ENCODE assay signal across 22 cellular contexts in the genomic region with DNA sequence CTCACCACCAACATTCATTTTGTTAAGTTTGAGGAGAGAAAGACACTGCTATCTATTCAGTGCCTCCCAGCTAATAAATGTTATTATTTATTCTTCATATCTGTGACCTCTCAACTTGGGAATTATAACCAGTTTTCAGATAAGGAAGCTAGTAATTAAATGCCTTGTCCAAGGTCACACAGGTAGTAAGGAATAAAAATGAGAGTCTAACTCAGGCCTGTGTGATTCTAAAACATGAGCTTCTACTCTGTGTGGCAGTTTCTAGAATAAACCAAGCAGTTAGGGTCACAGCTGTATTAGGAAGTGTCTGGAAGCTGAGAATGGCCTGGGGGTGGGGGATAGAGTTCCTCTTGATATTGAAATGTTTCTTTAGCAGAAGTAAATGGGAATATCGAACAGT.
DNase-seq lines count a peak whose midpoint lies in the region; ATAC-seq, FAIRE-seq and TF ChIP-seq lines count a peak whose summit lies in the region.
"Had no signal": no experiment of that assay in that cellular context is flagged by ENCODE, and none has a peak within 500 bp of the region (broad histone marks: within the 10 kb centered on the region; RNA-seq: fewer than 3 reads in every experiment).

No MANE protein-coding gene starts in this region.

- H3K36me3 Mint-ChIP-seq in MCF 10A (ENCODE audit: insufficient read depth, unreplicated experiment) (no peaks in the 10 kb centered on the region), progenitor cell of endocrine pancreas (ENCODE audit: insufficient read depth) (no peaks in the 10 kb centered on the region)
- H3K36me3 Mint-ChIP-seq in activated T-cell treated with anti-CD3 and anti-CD28 coated beads, Interleukin-2, amount 50 U/mL, for 4 hours (ENCODE audit: insufficient read depth): no peaks in the 10 kb centered on the region
- H3K36me3 Mint-ChIP-seq: CD8-positive, alpha-beta T cell had no signal

- H3K9ac ChIP-seq in mammary epithelial cell (ENCODE audit: insufficient read depth, low read length) (no peak overlapping the region), keratinocyte (ENCODE audit: control insufficient read depth, extremely low read depth, insufficient read depth, low read length) (no peak overlapping the region)
- H3K9ac ChIP-seq: BLaER1 treated with 17β-estradiol and CSF1 and Interleukin-3, amounts not matched to agents 10 nM and 100 nM had no signal

- POLR2A ChIA-PET in MCF 10A (lab: Yijun Ruan, JAX) (interaction anchor here (0.7 kb wide), 1 partner anchor 23 kb away, joined by 3 read pairs; no protein-coding TSS in a partner anchor), PC-9 (lab: Charles Lee; ENCODE audit: unreplicated experiment) (no interaction called here)

- H3F3A ChIP-seq in PC-9 (ENCODE audit: insufficient read depth, low read depth): no peaks in the 10 kb centered on the region

- dilution Hi-C loops in mammary epithelial cell (cut with HindIII; ENCODE audit: low sequenced_read_pairs): loop anchor here (5.0 kb wide), 1 partner anchor 103 kb away; no protein-coding TSS in a partner anchor
- dilution Hi-C loops in keratinocyte (cut with MboI; ENCODE audit: extremely low pct_ligation_motif_present, low sequenced_read_pairs): no loop called here

- H3K27me3 Mint-ChIP-seq in MCF 10A (ENCODE audit: insufficient read depth, unreplicated experiment) (no peaks in the 10 kb centered on the region), progenitor cell of endocrine pancreas (no peaks in the 10 kb centered on the region)
- H3K27me3 Mint-ChIP-seq in activated T-cell treated with anti-CD3 and anti-CD28 coated beads, Interleukin-2, amount 50 U/mL, for 4 hours (ENCODE audit: low read depth): no peaks in the 10 kb centered on the region
- H3K27me3 Mint-ChIP-seq: B cell; CD4-positive, alpha-beta T cell had no signal

- H3K4me3 Mint-ChIP-seq in MCF 10A (ENCODE audit: unreplicated experiment) (no peak overlapping the region), progenitor cell of endocrine pancreas (ENCODE audit: low read depth) (no peak overlapping the region)
- no peak overlapping the region for H3K4me3 Mint-ChIP-seq in activated T-cell treated with anti-CD3 and anti-CD28 coated beads, Interleukin-2, amount 50 U/mL, for 4 hours
- H3K4me3 Mint-ChIP-seq: B cell; CD4-positive, alpha-beta T cell; CD8-positive, alpha-beta T cell had no signal

- H3K9me3 ChIP-seq in mammary epithelial cell (replicated peaks; ENCODE audit: insufficient read depth, low read length) (no peaks in the 10 kb centered on the region), PC-9 (ENCODE audit: insufficient read depth, low read depth) (no peaks in the 10 kb centered on the region), keratinocyte (ENCODE audit: control insufficient read depth, low read depth, low read length) (no peaks in the 10 kb centered on the region)
- H3K9me3 ChIP-seq: A549; BLaER1 treated with 17β-estradiol and CSF1 and Interleukin-3, amounts not matched to agents 10 nM and 100 nM; Caco-2 had no signal

- intact Hi-C loops in mammary epithelial cell (cut with micrococcal nuclease) (no loop called here), MCF 10A (cut with micrococcal nuclease) (no loop called here), PC-9 (cut with micrococcal nuclease; ENCODE audit: unreplicated experiment) (no loop called here)

- H2AFZ ChIP-seq in mammary epithelial cell (ENCODE audit: low read depth, low read length) (peak overlapping the region; percentile 30), PC-9 (peak overlapping the region; percentile 46; the same call in 1 of the 2 replicates), keratinocyte (ENCODE audit: control insufficient read depth, low read length) (peak overlapping the region; percentile 55)

- CTCF ChIA-PET in mammary epithelial cell (lab: Charles Lee; ENCODE audit: low non-redundant PET): no interaction called here
- CTCF ChIA-PET in MCF 10A (lab: Yijun Ruan, JAX): no interaction called here
- CTCF ChIA-PET in PC-9 (lab: Charles Lee): no interaction called here

- 71% methylated on average over 1 of the region's 1 CpG for WGBS in mammary epithelial cell (ENCODE audit: low coverage, missing lambda C conversion rate)

- no peaks in the 10 kb centered on the region for H3K9me3 Mint-ChIP-seq in MCF 10A (ENCODE audit: unreplicated experiment)
- H3K9me3 Mint-ChIP-seq in progenitor cell of endocrine pancreas (ENCODE audit: low read depth): no peaks in the 10 kb centered on the region
- H3K9me3 Mint-ChIP-seq in activated T-cell treated with anti-CD3 and anti-CD28 coated beads, Interleukin-2, amount 50 U/mL, for 4 hours: peaks cover 3% of the 10 kb centered on the region

- H3K27ac Mint-ChIP-seq in MCF 10A (ENCODE audit: low read depth, unreplicated experiment) (no peak overlapping the region), progenitor cell of endocrine pancreas (no peak overlapping the region)
- H3K27ac Mint-ChIP-seq: B cell; CD4-positive, alpha-beta T cell; CD8-positive, alpha-beta T cell had no signal

- H3K79me2 ChIP-seq in mammary epithelial cell (ENCODE audit: insufficient read depth, low read length) (no peaks in the 10 kb centered on the region), PC-9 (ENCODE audit: low read depth) (no peaks in the 10 kb centered on the region), keratinocyte (ENCODE audit: control insufficient read depth, insufficient read depth, low read length) (no peaks in the 10 kb centered on the region)

- H3K9me2 ChIP-seq in PC-9 (ENCODE audit: insufficient read depth): no peaks in the 10 kb centered on the region

- H3K9me1 ChIP-seq in keratinocyte (ENCODE audit: control insufficient read depth, extremely low read depth, insufficient read depth, low read length): no peaks in the 10 kb centered on the region

- peaks cover 7% of the 10 kb centered on the region for H3K4me1 Mint-ChIP-seq in MCF 10A (ENCODE audit: insufficient read depth, unreplicated experiment)
- peaks cover 5% of the 10 kb centered on the region for H3K4me1 Mint-ChIP-seq in progenitor cell of endocrine pancreas (ENCODE audit: low read depth)
- H3K4me1 Mint-ChIP-seq in activated T-cell treated with anti-CD3 and anti-CD28 coated beads, Interleukin-2, amount 50 U/mL, for 4 hours (ENCODE audit: low read depth): no peaks in the 10 kb centered on the region
- H3K4me1 Mint-ChIP-seq: B cell had no signal

- in situ Hi-C loops in mammary epithelial cell (cut with MboI; ENCODE audit: low sequenced_read_pairs in 2 of 2): no loop called here

- H3K27me3 ChIP-seq in mammary epithelial cell (ENCODE audit: insufficient read depth, low read length) (no peaks in the 10 kb centered on the region), PC-9 (ENCODE audit: insufficient read depth, low read depth) (no peaks in the 10 kb centered on the region), keratinocyte (ENCODE audit: control insufficient read depth, extremely low read depth, insufficient read depth, low read length) (no peaks in the 10 kb centered on the region)
- H3K27me3 ChIP-seq: BLaER1 treated with 17β-estradiol and CSF1 and Interleukin-3, amounts not matched to agents 10 nM and 100 nM had no signal

- no peak for FAIRE-seq in keratinocyte (lab: Jason Lieb, UNC)
- FAIRE-seq: A549, D721Med, G401.6, GM12891 had no signal

- DNase-seq in mammary epithelial cell: no peak
- DNase-seq in MCF 10A (ENCODE audit: unreplicated experiment): no peak
- DNase-seq in PC-9: no peak
- no peak for DNase-seq in keratinocyte (ENCODE audit: low read depth, low spot score)
- DNase-seq in progenitor cell of endocrine pancreas (ENCODE audit: low spot score, unreplicated experiment): no peak
- no peak for DNase-seq in activated T-cell treated with anti-CD3 and anti-CD28 coated beads, Interleukin-2, amount 50 U/mL, for 4 hours
- DNase-seq: AML-193; Caco-2; Calu3; CD4-positive, alpha-beta T cell; CD8-positive, alpha-beta T cell; DMS79 treated with DMSO at 0.1 percent for 48 hours; GF-D8 had no signal

- ATAC-seq in activated T-cell treated with anti-CD3 and anti-CD28 coated beads, Interleukin-2, amount 50 U/mL, for 4 hours: no peak
- ATAC-seq in GM18873 (IDR thresholded peaks at IDR 0.05; ENCODE audit: low FRiP score, unreplicated experiment): no peak
- ATAC-seq: A549; CD8-positive, alpha-beta T cell had no signal

- no TSS peak for BruUV-seq in mammary epithelial cell (replicated peaks; lab: Mats Ljungman, UMichigan)
- BruUV-seq in MCF 10A (replicated peaks; lab: Mats Ljungman, UMichigan): no TSS peak
- no TSS peak for BruUV-seq in PC-9 (replicated peaks; lab: Mats Ljungman, UMichigan)

- no peaks in the 10 kb centered on the region for H4K20me1 ChIP-seq in mammary epithelial cell (ENCODE audit: insufficient read depth, low read length)
- no peaks in the 10 kb centered on the region for H4K20me1 ChIP-seq in PC-9 (ENCODE audit: insufficient read depth)
- no peaks in the 10 kb centered on the region for H4K20me1 ChIP-seq in keratinocyte (ENCODE audit: control insufficient read depth, extremely low read depth, insufficient read depth, low read length)
- H4K20me1 ChIP-seq: BLaER1 treated with 17β-estradiol and CSF1 and Interleukin-3, amounts not matched to agents 10 nM and 100 nM had no signal

- H3K36me3 ChIP-seq in mammary epithelial cell (ENCODE audit: insufficient read depth, low read length) (no peaks in the 10 kb centered on the region), PC-9 (ENCODE audit: low read depth) (no peaks in the 10 kb centered on the region), keratinocyte (ENCODE audit: control insufficient read depth in 2 of 2, extremely low read depth in 1 of 2, insufficient read depth in 2 of 2, low read length in 2 of 2) (no peaks in the 10 kb centered on the region)
- H3K36me3 ChIP-seq: BLaER1 treated with 17β-estradiol and CSF1 and Interleukin-3, amounts not matched to agents 10 nM and 100 nM had no signal

- H3K27ac ChIP-seq in mammary epithelial cell (ENCODE audit: insufficient read depth, low read depth, low read length): no peak overlapping the region
- H3K27ac ChIP-seq in PC-9: no peak overlapping the region
- H3K27ac ChIP-seq in keratinocyte (ENCODE audit: control insufficient read depth, insufficient read depth, low read length): no peak overlapping the region
- H3K27ac ChIP-seq: 22Rv1; A549; BLaER1 treated with 17β-estradiol and CSF1 and Interleukin-3, amounts not matched to agents 10 nM and 100 nM; C4-2B had no signal

- H3K4me2 ChIP-seq in mammary epithelial cell (ENCODE audit: insufficient read depth, low read depth, low read length) (no peak overlapping the region), PC-9 (no peak overlapping the region), keratinocyte (ENCODE audit: control insufficient read depth, extremely low read depth, insufficient read depth, low read depth, low read length) (no peak overlapping the region)
- H3K4me2 ChIP-seq: A549; BLaER1 treated with 17β-estradiol and CSF1 and Interleukin-3, amounts not matched to agents 10 nM and 100 nM had no signal

- peaks cover 8% of the 10 kb centered on the region for H3K4me1 ChIP-seq in mammary epithelial cell (ENCODE audit: insufficient read depth, low read length)
- H3K4me1 ChIP-seq in PC-9 (replicated peaks; ENCODE audit: insufficient read depth): no peaks in the 10 kb centered on the region
- H3K4me1 ChIP-seq in keratinocyte (ENCODE audit: control insufficient read depth, extremely low read depth, insufficient read depth, low read length): peaks cover 10% of the 10 kb centered on the region
- H3K4me1 ChIP-seq: A549; BLaER1 treated with 17β-estradiol and CSF1 and Interleukin-3, amounts not matched to agents 10 nM and 100 nM; Caco-2 had no signal

- H3K4me3 ChIP-seq in mammary epithelial cell (replicated peaks in 1 of 3; ENCODE audit: insufficient read depth in 1 of 3, low read depth in 2 of 3, low read length in 3 of 3) (no peak overlapping the region), PC-9 (no peak overlapping the region), keratinocyte (ENCODE audit: control insufficient read depth in 2 of 3, extremely low read depth in 1 of 3, insufficient read depth in 2 of 3, low read depth in 1 of 3, low read length in 3 of 3) (no peak overlapping the region)
- H3K4me3 ChIP-seq: A549; BLaER1 treated with 17β-estradiol and CSF1 and Interleukin-3, amounts not matched to agents 10 nM and 100 nM had no signal

- TF ChIP-seq CTCF in mammary epithelial cell (conservative IDR thresholded peaks at IDR 0.05 in 1 of 2, IDR thresholded peaks at IDR 0.05 in 1 of 2; ENCODE audit: extremely low read depth in 1 of 2, insufficient read depth in 1 of 2, low read depth in 1 of 2, low read length in 2 of 2) (no peak), MCF 10A (IDR thresholded peaks at IDR 0.05; ENCODE audit: unreplicated experiment) (no peak), PC-9 (conservative IDR thresholded peaks at IDR 0.05) (no peak), keratinocyte (optimal IDR thresholded peaks at IDR 0.05 in 1 of 3, IDR thresholded peaks at IDR 0.05 in 1 of 3, conservative IDR thresholded peaks at IDR 0.05 in 1 of 3; ENCODE audit: extremely low read depth in 1 of 3, insufficient read depth in 2 of 3, low read length in 3 of 3) (no peak), progenitor cell of endocrine pancreas (IDR thresholded peaks at IDR 0.05; ENCODE audit: unreplicated experiment) (no peak)
